In genomic region chr3:181730934-181731333, GRCh38 we compare ENCODE assay signal across 18 cellular contexts. TPM values are rescaled to one million over a fixed set of nuclear protein-coding genes. Genes with fewer than 3 reads are reported as not detected.
"Had no signal": no experiment of that assay in that cellular context is flagged by ENCODE, and none has a peak within 500 bp of the region (broad histone marks: within the 10 kb centered on the region; RNA-seq: fewer than 3 reads in every experiment).

No MANE protein-coding gene starts in this region.

- H3K27ac ChIP-seq: spleen, upper lobe of right lung had no signal

- H3K36me3 Mint-ChIP-seq: activated naive CD4-positive, alpha-beta T cell treated with anti-CD3 and anti-CD28 coated beads, Interleukin-2, amount 50 U/mL, for 24 hours; memory B cell had no signal

- H3K9me3 Mint-ChIP-seq: memory B cell had no signal

- H3K4me3 ChIP-seq: spleen, upper lobe of right lung had no signal

- H3K4me3 Mint-ChIP-seq: activated naive CD4-positive, alpha-beta T cell treated with anti-CD3 and anti-CD28 coated beads, Interleukin-2, amount 50 U/mL, for 24 hours; activated T-cell treated with anti-CD3 and anti-CD28 coated beads, Interleukin-2, amount 50 U/mL, for 72 hours; effector memory CD8-positive, alpha-beta T cell; immature natural killer cell; memory B cell; stimulated activated naive B cell treated with anti-CD40 and anti-IgM and Interleukin-4, amounts not matched to agents 10 μg/mL and 1 μg/mL and 100 μg/mL, for 72 hours; T-helper 1 cell treated with Interleukin-12 subunit alpha and Interleukin-12 subunit beta and Interleukin-4 antibody, amounts not matched to agents 30 μg/mL and 1 μg/mL, for 36 hours had no signal

- H3K9me3 ChIP-seq: upper lobe of right lung had no signal

- ATAC-seq: activated T-cell treated with anti-CD3 and anti-CD28 coated beads, Interleukin-2, amount 50 U/mL, for 72 hours; effector memory CD8-positive, alpha-beta T cell; left ventricle myocardium superior; stimulated activated naive B cell treated with anti-CD40 and anti-IgM and Interleukin-4, amounts not matched to agents 10 μg/mL and 1 μg/mL and 100 μg/mL, for 72 hours; upper lobe of right lung had no signal

- H3K36me3 ChIP-seq: spleen, upper lobe of right lung had no signal

- H3K27ac Mint-ChIP-seq: activated naive CD4-positive, alpha-beta T cell treated with anti-CD3 and anti-CD28 coated beads, Interleukin-2, amount 50 U/mL, for 24 hours; activated T-cell treated with anti-CD3 and anti-CD28 coated beads, Interleukin-2, amount 50 U/mL, for 72 hours; effector memory CD8-positive, alpha-beta T cell; immature natural killer cell; memory B cell; naive B cell; stimulated activated naive B cell treated with anti-CD40 and anti-IgM and Interleukin-4, amounts not matched to agents 10 μg/mL and 1 μg/mL and 100 μg/mL, for 72 hours; T-helper 1 cell treated with Interleukin-12 subunit alpha and Interleukin-12 subunit beta and Interleukin-4 antibody, amounts not matched to agents 30 μg/mL and 1 μg/mL, for 36 hours had no signal

- DNase-seq: activated CD4-positive, alpha-beta T cell treated with anti-CD3 and anti-CD28 coated beads, Interleukin-2, amount 50 U/mL, for 4 hours; activated CD4-positive, CD25-positive, alpha-beta regulatory T cell treated with anti-CD3 and anti-CD28 coated beads, Interleukin-2, amount 50 U/mL, for 72 hours; activated gamma-delta T cell; activated T-cell treated with anti-CD3 and anti-CD28 coated beads, Interleukin-2, amount 50 U/mL, for 72 hours; dermis blood vessel endothelial cell; effector memory CD8-positive, alpha-beta T cell; immature natural killer cell; kidney glomerular epithelial cell; left ventricle myocardium superior; naive B cell; spleen; stimulated activated naive B cell treated with anti-CD40 and anti-IgM and Interleukin-4, amounts not matched to agents 10 μg/mL and 1 μg/mL and 100 μg/mL, for 72 hours; upper lobe of right lung had no signal

RNA-seq across cellular contexts. Expression of gene SOX2, which starts 19.2 kb away (rescaled TPM):
- total RNA-seq: activated CD8-positive, alpha-beta memory T cell treated with anti-CD3 and anti-CD28 coated beads for 36 hours; dermis blood vessel endothelial cell; fibroblast of villous mesenchyme had no signal
- polyA plus RNA-seq: immature natural killer cell had no signal
